ENCODE assay signal across 13 cellular contexts in genomic region chr13:113970810-113971470, GRCh38. TPM values are rescaled to one million over a fixed set of nuclear protein-coding genes. Genes with fewer than 3 reads are reported as not detected.
DNase-seq lines count a peak whose midpoint lies in the region; ATAC-seq, FAIRE-seq and TF ChIP-seq lines count a peak whose summit lies in the region.
"Had no signal": no experiment of that assay in that cellular context is flagged by ENCODE, and none has a peak within 500 bp of the region (broad histone marks: within the 10 kb centered on the region; RNA-seq: fewer than 3 reads in every experiment).

No MANE protein-coding gene starts in this region.

- peaks cover 5% of the 10 kb centered on the region for H4K20me1 ChIP-seq in H9 (ENCODE audit: control insufficient read depth, insufficient read depth, insufficient read length)

- WGBS in H9 (ENCODE audit: extremely low coverage, insufficient read length, low lambda C conversion rate) = no CpG with 5 or more reads among the region's 19 CpGs

- H3K4me3 ChIP-seq in right atrium auricular region (no peak overlapping the region), gastrocnemius medialis (no peak overlapping the region), WERI-Rb-1 (ENCODE audit: low read depth, low read length) (no peak overlapping the region)

- FAIRE-seq in GM19239 (lab: Jason Lieb, UNC) = no peak

- H2BK20ac ChIP-seq in H9 (ENCODE audit: low read depth, low read length, poor library complexity, severe bottlenecking) = no peak overlapping the region

- intact Hi-C loops in gastrocnemius medialis (cut with DNase I; ENCODE audit: low total_unique reads) = no loop called here

- H3K27ac ChIP-seq in H9 (ENCODE audit: insufficient read length, low read depth, low read length) (no peak overlapping the region), right atrium auricular region (peak overlapping the region; percentile 46 to 81), gastrocnemius medialis (peak overlapping the region; percentile 14 to 67 (median 44)), WERI-Rb-1 (no peak overlapping the region)

- H3K36me3 ChIP-seq in right atrium auricular region = peaks cover 15% of the 10 kb centered on the region
- peaks cover 0 to 10% of the 10 kb centered on the region in 2 donors for H3K36me3 ChIP-seq in gastrocnemius medialis
- H3K36me3 ChIP-seq in WERI-Rb-1 = peaks cover 3% of the 10 kb centered on the region; the same call in 1 of the 2 replicates

- H2AFZ ChIP-seq in H9 (ENCODE audit: low read length) = no peak overlapping the region

- H3K4me1 ChIP-seq in H9 (ENCODE audit: insufficient read depth, low read length) = no peaks in the 10 kb centered on the region
- peaks cover 0 to 18% of the 10 kb centered on the region in 2 donors for H3K4me1 ChIP-seq in right atrium auricular region
- peaks cover 14 to 17% of the 10 kb centered on the region in 2 donors for H3K4me1 ChIP-seq in gastrocnemius medialis

- no peak overlapping the region for H2BK120ac ChIP-seq in H9 (ENCODE audit: low read depth, low read length, poor library complexity, severe bottlenecking)

- peaks cover 0 to 5% (median 2%) of the 10 kb centered on the region in 3 experiments; a peak in 3 of 7 replicates for H3K36me3 Mint-ChIP-seq in H9 (ENCODE audit: insufficient read depth in 1 of 3, low read depth in 3 of 3)

- DNase-seq in H9 (no peak), astrocyte of the hippocampus (ENCODE audit: low read depth, low spot score) (peak; percentile 89), right atrium auricular region (ENCODE audit: low spot score) (no peak), gastrocnemius medialis (peak; percentile 69 to 80), WERI-Rb-1 (no peak), GM19239 (ENCODE audit: insufficient read length, low spot score) (no peak)
- DNase-seq: activated CD8-positive, alpha-beta memory T cell treated with anti-CD3 and anti-CD28 coated beads, Interleukin-2, amount 50 U/mL, for 48 hours; dermis blood vessel endothelial cell; KBM-7; NCI-H526; T-cell had no signal

- no peak overlapping the region for H3K18ac ChIP-seq in H9 (ENCODE audit: insufficient read length, low read depth, low read length)

- no peak overlapping the region for H3T11ph ChIP-seq in H9 (ENCODE audit: low read length)

- no peak overlapping the region for H3K9ac ChIP-seq in H9 (ENCODE audit: extremely low read depth, insufficient read length, low read length)

- H3K56ac ChIP-seq in H9 (ENCODE audit: insufficient read length, low read depth, low read length) = no peak overlapping the region

- H3K4me3 Mint-ChIP-seq in H9 = no peak overlapping the region
- H3K4me3 Mint-ChIP-seq: T-cell had no signal

- H2BK15ac ChIP-seq in H9 (ENCODE audit: low read depth, low read length) = no peak overlapping the region

- H3K79me1 ChIP-seq in H9 (ENCODE audit: insufficient read depth, low read depth, low read length, poor library complexity, severe bottlenecking) = no peaks in the 10 kb centered on the region

- no peak for TF ChIP-seq POLR2A in gastrocnemius medialis (IDR thresholded peaks at IDR 0.05)

- TF ChIP-seq CTCF in H9 (conservative IDR thresholded peaks at IDR 0.05) (no peak), right atrium auricular region (IDR thresholded peaks at IDR 0.05) (no peak), gastrocnemius medialis (IDR thresholded peaks at IDR 0.05 in 4 of 5, conservative IDR thresholded peaks at IDR 0.05 in 1 of 5) (no peak), WERI-Rb-1 (IDR thresholded peaks at IDR 0.05; ENCODE audit: low read depth, low read length) (no peak)

- peak overlapping the region in 2 of 3 experiments; percentile 23 to 82; a peak in 2 of 7 replicates for H3K27ac Mint-ChIP-seq in H9

- H3K9me3 Mint-ChIP-seq in H9 = no peaks in the 10 kb centered on the region; a peak in 1 of 5 replicates
- H3K9me3 Mint-ChIP-seq: T-cell had no signal

- H3K27me3 Mint-ChIP-seq in H9 (ENCODE audit: low read depth) = no peaks in the 10 kb centered on the region; the same call in 1 of the 2 replicates
- H3K27me3 Mint-ChIP-seq: T-cell had no signal

- no peak overlapping the region for H2BK5ac ChIP-seq in H9 (ENCODE audit: insufficient read length, low read length)

- H2BK12ac ChIP-seq in H9 (ENCODE audit: insufficient read length, low read depth, low read length) = no peak overlapping the region

- no peak overlapping the region for H4K8ac ChIP-seq in H9 (replicated peaks; ENCODE audit: insufficient read length, low read depth, low read length)

- H4K5ac ChIP-seq in H9 (ENCODE audit: insufficient read length, low read depth, low read length) = no peak overlapping the region

- ATAC-seq in gastrocnemius medialis = peak; percentile 93 to 99
- ATAC-seq in HG02981 (IDR thresholded peaks at IDR 0.05; ENCODE audit: unreplicated experiment) = no peak
- ATAC-seq in HG03039 (IDR thresholded peaks at IDR 0.05; ENCODE audit: unreplicated experiment) = no peak
- ATAC-seq: T-cell had no signal

- H3K9me3 ChIP-seq in H9 (ENCODE audit: control insufficient read depth, low read depth, low read length) (peaks cover 5% of the 10 kb centered on the region), right atrium auricular region (no peaks in the 10 kb centered on the region), gastrocnemius medialis (no peaks in the 10 kb centered on the region), WERI-Rb-1 (ENCODE audit: severe bottlenecking) (peaks cover 11% of the 10 kb centered on the region)

- in situ Hi-C loops in gastrocnemius medialis (cut with MboI; ENCODE audit: low sequenced_read_pairs in 4 of 4) = no loop called here

- H3K23me2 ChIP-seq in H9 (ENCODE audit: insufficient read length, low read depth, low read length, poor library complexity, severe bottlenecking) = no peaks in the 10 kb centered on the region

- no peak overlapping the region for H2AK5ac ChIP-seq in H9 (ENCODE audit: insufficient read length, low read length)

- H3K79me2 ChIP-seq in H9 (ENCODE audit: insufficient read depth, low read length) = no peaks in the 10 kb centered on the region

- H3K14ac ChIP-seq in H9 (ENCODE audit: insufficient read depth, low read length) = no peak overlapping the region; the same call in 1 of the 2 replicates

- H3K4me1 Mint-ChIP-seq in H9 = peaks cover 3 to 4% of the 10 kb centered on the region in 2 experiments; a peak in 2 of 4 replicates
- H3K4me1 Mint-ChIP-seq: T-cell had no signal

- H3K27me3 ChIP-seq in H9 (ENCODE audit: insufficient read depth, low read length) (no peaks in the 10 kb centered on the region), right atrium auricular region (no peaks in the 10 kb centered on the region), gastrocnemius medialis (no peaks in the 10 kb centered on the region), WERI-Rb-1 (ENCODE audit: insufficient read depth, low read depth, severe bottlenecking) (no peaks in the 10 kb centered on the region)

- H4K91ac ChIP-seq in H9 (ENCODE audit: insufficient read length, low read depth, low read length) = no peak overlapping the region

- H3K4ac ChIP-seq in H9 (ENCODE audit: low read depth, low read length) = no peak overlapping the region

- H3K4me2 ChIP-seq in H9 (ENCODE audit: insufficient read depth, insufficient read length, low read length) = no peak overlapping the region

- H3K23ac ChIP-seq in H9 (ENCODE audit: insufficient read length, low read depth, low read length) = no peak overlapping the region

RNA-seq across cellular contexts. Expression of gene C13orf46, which starts 2.9 kb away (rescaled TPM):
- total RNA-seq in H9 (2021) = 0.15 and 0.55 TPM in 2 replicates
- total RNA-seq in right atrium auricular region = 1 to 10 TPM in 1 of 2 donors, under 1 TPM in 1; 0.59 to 2.7 TPM
- under 1 TPM in 3 of 4 donors, not detected in 1; 0.10 to 0.69 (median 0.15) TPM for total RNA-seq in gastrocnemius medialis

Comparison
In these comparisons a context has a peak if more than half of its experiments do, and no peak if none do; other contexts are left out.
1. DNase-seq: peak in astrocyte of the hippocampus (single experiment) and gastrocnemius medialis (2 of 2); none in H9 (single experiment), right atrium auricular region (single experiment), WERI-Rb-1 (single experiment) and GM19239 (single experiment).
2. H3K27ac ChIP-seq: peak in right atrium auricular region (2 of 2) and gastrocnemius medialis (4 of 4); none in H9 (single experiment) and WERI-Rb-1 (single experiment).
3. ATAC-seq: peak in gastrocnemius medialis (2 of 2); none in HG02981 (single experiment) and HG03039 (single experiment).